ENCODE assay signal across 21 cellular contexts in genomic region chr20:2701671-2702081, GRCh38. TPM values are rescaled to one million over a fixed set of nuclear protein-coding genes. Genes with fewer than 3 reads are reported as not detected.
DNase-seq lines count a peak whose midpoint lies in the region; ATAC-seq and TF ChIP-seq lines count a peak whose summit lies in the region.
"Had no signal": no experiment of that assay in that cellular context is flagged by ENCODE, and none has a peak within 500 bp of the region (broad histone marks: within the 10 kb centered on the region; RNA-seq: fewer than 3 reads in every experiment).

No MANE protein-coding gene starts in this region.

- H3K4me1 Mint-ChIP-seq in neural progenitor cell, result peaks cover 13% of the 10 kb centered on the region

- H4K20me1 ChIP-seq in neural progenitor cell (ENCODE audit: low read depth), result no peaks in the 10 kb centered on the region

- H3K27ac ChIP-seq in neural progenitor cell (no peak overlapping the region), body of pancreas (no peak overlapping the region), heart right ventricle (no peak overlapping the region)
- H3K27ac ChIP-seq: BLaER1 treated with 17β-estradiol and CSF1 and Interleukin-3, amounts not matched to agents 10 nM and 100 nM; Peyer's patch had no signal

- ATAC-seq in left lobe of liver (no peak), body of pancreas (no peak), heart right ventricle (no peak), HG02571 (IDR thresholded peaks at IDR 0.05; ENCODE audit: unreplicated experiment) (no peak)
- ATAC-seq: HCT116, K562, SK-N-SH treated with all-trans-retinoic acid at 6 μM for 48 hours had no signal

- H3K36me3 Mint-ChIP-seq in neural progenitor cell, result no peaks in the 10 kb centered on the region

- H3K4me1 ChIP-seq in neural progenitor cell (peaks cover 9% of the 10 kb centered on the region), body of pancreas (no peaks in the 10 kb centered on the region), heart right ventricle (no peaks in the 10 kb centered on the region)
- H3K4me1 ChIP-seq: Peyer's patch had no signal

- no peak overlapping the region for H3K4me3 Mint-ChIP-seq in neural progenitor cell

- no peak overlapping the region for H3K9ac ChIP-seq in neural progenitor cell
- H3K9ac ChIP-seq: BLaER1 treated with 17β-estradiol and CSF1 and Interleukin-3, amounts not matched to agents 10 nM and 100 nM had no signal

- H3K36me3 ChIP-seq in neural progenitor cell, result no peaks in the 10 kb centered on the region
- H3K36me3 ChIP-seq in body of pancreas (replicated peaks in 1 of 2; ENCODE audit: insufficient read depth in 1 of 2, low read depth in 2 of 2), result no peaks in the 10 kb centered on the region
- H3K36me3 ChIP-seq in heart right ventricle, result no peaks in the 10 kb centered on the region
- H3K36me3 ChIP-seq: BLaER1 treated with 17β-estradiol and CSF1 and Interleukin-3, amounts not matched to agents 10 nM and 100 nM; Peyer's patch had no signal

- no peaks in the 10 kb centered on the region for H3K9me3 ChIP-seq in neural progenitor cell (ENCODE audit: low read depth)
- H3K9me3 ChIP-seq in body of pancreas, result no peaks in the 10 kb centered on the region
- H3K9me3 ChIP-seq in heart right ventricle, result no peaks in the 10 kb centered on the region
- H3K9me3 ChIP-seq: Peyer's patch had no signal

- H3K79me2 ChIP-seq in neural progenitor cell (ENCODE audit: low read depth), result no peaks in the 10 kb centered on the region

- H3K4me2 ChIP-seq in neural progenitor cell, result no peak overlapping the region
- H3K4me2 ChIP-seq: BLaER1 treated with 17β-estradiol and CSF1 and Interleukin-3, amounts not matched to agents 10 nM and 100 nM had no signal

- intact Hi-C loops in body of pancreas (cut with DNase I) (no loop called here), heart right ventricle (cut with DNase I) (loop anchor here in 1 of 10 donors (5.0 kb wide), 1 partner anchor 1716 kb away; no protein-coding TSS in a partner anchor)

- peaks cover 8% of the 10 kb centered on the region for H3K27me3 Mint-ChIP-seq in neural progenitor cell (ENCODE audit: insufficient read depth, low read depth)

- no peak overlapping the region for H3K27ac Mint-ChIP-seq in neural progenitor cell

- no peaks in the 10 kb centered on the region for H3K9me3 Mint-ChIP-seq in neural progenitor cell

- peak; percentile 28 for DNase-seq in activated CD8-positive, alpha-beta memory T cell treated with anti-CD3 and anti-CD28 coated beads for 24 hours
- DNase-seq in activated CD8-positive, alpha-beta memory T cell treated with anti-CD3 and anti-CD28 coated beads, Interleukin-2, amount 50 U/mL, for 4 hours, result no peak
- DNase-seq in ecto neural progenitor cell (ENCODE audit: low spot score) (peak; percentile 40), left lobe of liver (ENCODE audit: low spot score) (peak; percentile 30), neural progenitor cell (ENCODE audit: low spot score) (no peak), body of pancreas (no peak), heart right ventricle (no peak)
- DNase-seq: 8988T, COR-L47, DMS153, EL, NCI-H146, NCI-H345, Right ventricle myocardium superior had no signal

- TF ChIP-seq POLR2A in body of pancreas (IDR thresholded peaks at IDR 0.05), result no peak

- WGBS in body of pancreas, 2 donors, result 54 to 76% methylated on average over 5 of the region's 5 CpGs
- 76 to 81% methylated on average over 5 of the region's 5 CpGs for WGBS in heart right ventricle, 2 donors

- H3K4me3 ChIP-seq in neural progenitor cell (no peak overlapping the region), body of pancreas (no peak overlapping the region), heart right ventricle (no peak overlapping the region)
- H3K4me3 ChIP-seq: BLaER1 treated with 17β-estradiol and CSF1 and Interleukin-3, amounts not matched to agents 10 nM and 100 nM; K562; Peyer's patch had no signal

- no peak overlapping the region for H2AFZ ChIP-seq in neural progenitor cell (replicated peaks)

- H3F3A ChIP-seq in neural progenitor cell (ENCODE audit: low read depth), result peaks cover 4% of the 10 kb centered on the region

- TF ChIP-seq CTCF in neural progenitor cell (IDR thresholded peaks at IDR 0.05) (no peak), body of pancreas (IDR thresholded peaks at IDR 0.05) (no peak), heart right ventricle (IDR thresholded peaks at IDR 0.05) (no peak)

- H3K27me3 ChIP-seq in neural progenitor cell (peaks cover 99% of the 10 kb centered on the region), body of pancreas (no peaks in the 10 kb centered on the region), heart right ventricle (peaks cover 0 to 9% (median 0%) of the 10 kb centered on the region in 7 donors)
- H3K27me3 ChIP-seq: BLaER1 treated with 17β-estradiol and CSF1 and Interleukin-3, amounts not matched to agents 10 nM and 100 nM; Peyer's patch had no signal

RNA-seq across cellular contexts. Expression of gene EBF4, which starts 9.1 kb away (rescaled TPM):
- 8.9 TPM for total RNA-seq in left lobe of liver
- total RNA-seq in neural progenitor cell (ENCODE audit: low replicate concordance), result 1.9 and 2.5 TPM in 2 replicates
- total RNA-seq in body of pancreas, result 10 to 100 TPM in 1 of 2 donors, 1 to 10 TPM in 1; 9.6 to 13.0 TPM
- total RNA-seq in heart right ventricle, result 1 to 10 TPM; 2.0 to 6.2 (median 3.6) TPM
- 1 to 10 TPM; 3.3 to 8.0 TPM for polyA plus RNA-seq in heart right ventricle
- total RNA-seq: HT1080 had no signal
- polyA plus RNA-seq: K562 had no signal

RNA-seq across cellular contexts. Expression of gene IDH3B, which starts 37.7 kb away (rescaled TPM):
- total RNA-seq in left lobe of liver (46.9 TPM), neural progenitor cell (ENCODE audit: low replicate concordance) (94.3 and 111 TPM in 2 replicates), body of pancreas (10 to 100 TPM; 65.4 to 77.1 TPM), heart right ventricle (100 to 1,000 TPM; 135 to 264 (median 224) TPM)
- 100 to 1,000 TPM; 120 to 206 TPM for polyA plus RNA-seq in heart right ventricle

RNA-seq across cellular contexts. Expression of gene NOP56, which starts 49.2 kb away (rescaled TPM):
- total RNA-seq in left lobe of liver, result 30.4 TPM
- total RNA-seq in neural progenitor cell (ENCODE audit: low replicate concordance), result 246 and 288 TPM in 2 replicates
- 100 to 1,000 TPM in 1 of 2 donors, 10 to 100 TPM in 1; 57.1 to 165 TPM for total RNA-seq in body of pancreas
- 10 to 100 TPM; 37.1 to 77.1 (median 46.7) TPM for total RNA-seq in heart right ventricle
- polyA plus RNA-seq in heart right ventricle, result 10 to 100 TPM; 66.4 to 68.8 TPM

Comparison
In these comparisons a context has a peak if more than half of its experiments do, and no peak if none do; other contexts are left out.
1. DNase-seq: peak in activated CD8-positive, alpha-beta memory T cell treated with anti-CD3 and anti-CD28 coated beads for 24 hours (single experiment), ecto neural progenitor cell (single experiment) and left lobe of liver (single experiment); none in activated CD8-positive, alpha-beta memory T cell treated with anti-CD3 and anti-CD28 coated beads, Interleukin-2, amount 50 U/mL, for 4 hours (single experiment), neural progenitor cell (single experiment), body of pancreas (0 of 4) and heart right ventricle (0 of 2).